8 cellular contexts compared by ENCODE assay signal in genomic region chr20:62707981-62708521, GRCh38. TPM values are rescaled to one million over a fixed set of nuclear protein-coding genes. Genes with fewer than 3 reads are reported as not detected.
DNase-seq lines count a peak whose midpoint lies in the region; ATAC-seq and TF ChIP-seq lines count a peak whose summit lies in the region.

No MANE protein-coding gene starts in this region.

- BruUV-seq in Caco-2 (replicated peaks; lab: Mats Ljungman, UMichigan) (no TSS peak), IMR-90 (replicated peaks; lab: Mats Ljungman, UMichigan) (no TSS peak)

- dilution Hi-C loops in IMR-90 (cut with HindIII; ENCODE audit: low sequenced_read_pairs, unreplicated experiment), result no loop called here

- H4K20me1 ChIP-seq in IMR-90 (ENCODE audit: insufficient read depth, low read length), result peaks cover 7% of the 10 kb centered on the region; the same call in 1 of the 2 replicates

- no peak overlapping the region for H2BK15ac ChIP-seq in IMR-90 (ENCODE audit: low read depth, low read length)

- H3K56ac ChIP-seq in IMR-90 (ENCODE audit: extremely low read depth, insufficient read depth, low read length), result no peak overlapping the region

- H3K9me3 ChIP-seq in Caco-2, result no peaks in the 10 kb centered on the region
- no peaks in the 10 kb centered on the region for H3K9me3 ChIP-seq in IMR-90 (ENCODE audit: control insufficient read depth, insufficient read depth, low read length)
- no peaks in the 10 kb centered on the region for H3K9me3 ChIP-seq in mesodermal cell (ENCODE audit: control insufficient read depth, low read length)
- H3K9me3 ChIP-seq in gastroesophageal sphincter, result no peaks in the 10 kb centered on the region

- H3K4me1 ChIP-seq in Caco-2, result 0 out of 2 replicates have a peak, but pooled peaks cover 7% of the 10 kb centered on the region
- peaks cover 14% of the 10 kb centered on the region for H3K4me1 ChIP-seq in IMR-90 (ENCODE audit: control insufficient read depth, insufficient read depth, low read length)
- peaks cover 13% of the 10 kb centered on the region for H3K4me1 ChIP-seq in mesodermal cell (ENCODE audit: control insufficient read depth, insufficient read depth, low read length, poor library complexity, severe bottlenecking)
- H3K4me1 ChIP-seq in gastroesophageal sphincter, result peaks cover 0 to 54% (median 11%) of the 10 kb centered on the region in 3 donors

- intact Hi-C loops in Caco-2 (cut with micrococcal nuclease; ENCODE audit: unreplicated experiment) (no loop called here), IMR-90 (cut with micrococcal nuclease) (no loop called here)

- POLR2A ChIA-PET in Caco-2 (lab: Charles Lee), result no interaction called here
- POLR2A ChIA-PET in IMR-90 (lab: Charles Lee; ENCODE audit: unreplicated experiment), result no interaction called here

- no peak overlapping the region for H4K8ac ChIP-seq in IMR-90 (ENCODE audit: low read depth in 2 of 2, low read length in 2 of 2)

- H3K18ac ChIP-seq in IMR-90 (ENCODE audit: low read depth, low read length), result no peak overlapping the region

- H3K14ac ChIP-seq in IMR-90 (replicated peaks; ENCODE audit: low read depth, low read length), result no peak overlapping the region

- H3K27ac Mint-ChIP-seq in Caco-2 (ENCODE audit: unreplicated experiment), result no peak overlapping the region

- in situ Hi-C loops in IMR-90 (cut with MboI; ENCODE audit: low sequenced_read_pairs), result no loop called here

- no peak for TF ChIP-seq RAD21 in IMR-90 (IDR thresholded peaks at IDR 0.05; ENCODE audit: low read length)

- no peak for TF ChIP-seq EP300 in gastroesophageal sphincter (IDR thresholded peaks at IDR 0.05)

- no peak overlapping the region for H4K5ac ChIP-seq in IMR-90 (ENCODE audit: low read depth, low read length)

- no peak overlapping the region for H4K91ac ChIP-seq in IMR-90 (ENCODE audit: insufficient read depth, low read depth, low read length)

- no peak overlapping the region for H2BK20ac ChIP-seq in IMR-90 (ENCODE audit: low read depth, low read length)

- DNase-seq in Caco-2 (peak in 1 of 2 experiments; percentile 71), IMR-90 (no peak), NCI-H2029 (lab: John Stamatoyannopoulos, UW) (no peak), NCI-H128 (lab: John Stamatoyannopoulos, UW; ENCODE audit: unreplicated experiment) (no peak)
- DNase-seq in activated T-cell treated with anti-CD3 and anti-CD28 coated beads, Interleukin-2, amount 50 U/mL, for 1 hour, result peak; percentile 42

- H2AK5ac ChIP-seq in IMR-90 (ENCODE audit: low read depth, low read length), result no peak overlapping the region; the same call in 1 of the 2 replicates

- H3K23ac ChIP-seq in IMR-90 (ENCODE audit: low read depth, low read length), result no peak overlapping the region

- H3K9me3 Mint-ChIP-seq in Caco-2 (ENCODE audit: unreplicated experiment), result no peaks in the 10 kb centered on the region

- H3K36me3 Mint-ChIP-seq in Caco-2 (ENCODE audit: insufficient read depth, unreplicated experiment), result no peaks in the 10 kb centered on the region

- H3K9me1 ChIP-seq in IMR-90 (ENCODE audit: insufficient read depth, low read length), result peaks cover 23% of the 10 kb centered on the region

- CTCF ChIA-PET in Caco-2 (lab: Charles Lee), result interaction anchor here (0.6 to 2.3 kb wide), 7 partner anchors 10 to 90 kb away, joined by 3 to 9 read pairs (median 5); no protein-coding TSS in a partner anchor
- CTCF ChIA-PET in IMR-90 (lab: Yijun Ruan, JAX), result interaction anchor here (1.0 to 1.2 kb wide), 2 partner anchors 22 to 83 kb away, joined by 3 read pairs; no protein-coding TSS in a partner anchor

- no peak overlapping the region for H3K27ac ChIP-seq in IMR-90 (ENCODE audit: insufficient read depth, low read length)
- H3K27ac ChIP-seq in mesodermal cell (ENCODE audit: low read depth, low read length, severe bottlenecking), result no peak overlapping the region
- no peak overlapping the region for H3K27ac ChIP-seq in gastroesophageal sphincter

- no peak overlapping the region for H3K4me3 ChIP-seq in Caco-2 (ENCODE audit: low read depth, low read length)
- H3K4me3 ChIP-seq in IMR-90 (ENCODE audit: insufficient read depth, low read depth, low read length), result no peak overlapping the region
- H3K4me3 ChIP-seq in mesodermal cell (ENCODE audit: extremely low read depth, insufficient read depth, low read length, poor library complexity, severe bottlenecking), result peak overlapping the region; percentile 14
- H3K4me3 ChIP-seq in gastroesophageal sphincter, result peak overlapping the region in 1 of 2 donors; percentile 28

- TF ChIP-seq POLR2A in IMR-90 (IDR thresholded peaks at IDR 0.05; ENCODE audit: low read depth, low read length) (no peak), gastroesophageal sphincter (IDR thresholded peaks at IDR 0.05) (no peak)

- H3K27me3 Mint-ChIP-seq in Caco-2 (ENCODE audit: insufficient read depth, unreplicated experiment), result peaks cover 39% of the 10 kb centered on the region

- no peaks in the 10 kb centered on the region for H3K4me1 Mint-ChIP-seq in Caco-2 (ENCODE audit: low read depth, unreplicated experiment)

- TF ChIP-seq CTCF in Caco-2 (IDR thresholded peaks at IDR 0.05; ENCODE audit: insufficient read depth in 1 of 2, low read depth in 1 of 2, low read length in 1 of 2, severe bottlenecking in 1 of 2, unreplicated experiment in 1 of 2) (peak; percentile 57 to 83), IMR-90 (conservative IDR thresholded peaks at IDR 0.05; ENCODE audit: low read depth, low read length) (peak; percentile 16; the same call in 1 of the 2 replicates), gastroesophageal sphincter (IDR thresholded peaks at IDR 0.05) (no peak)

- no peak overlapping the region for H2BK5ac ChIP-seq in IMR-90 (ENCODE audit: low read depth, low read length, poor library complexity, severe bottlenecking)

- no peak overlapping the region for H3K4me3 Mint-ChIP-seq in Caco-2 (ENCODE audit: unreplicated experiment)

- H2AFZ ChIP-seq in IMR-90 (replicated peaks; ENCODE audit: low read length, poor library complexity), result peak overlapping the region; percentile 84

- peaks cover 4% of the 10 kb centered on the region for H3K27me3 ChIP-seq in Caco-2 (replicated peaks; ENCODE audit: control insufficient read depth, insufficient read depth, low read length)
- H3K27me3 ChIP-seq in IMR-90 (ENCODE audit: control insufficient read depth, insufficient read depth, low read length), result peaks cover 33% of the 10 kb centered on the region; the same call in 1 of the 2 replicates
- H3K27me3 ChIP-seq in gastroesophageal sphincter, result peaks cover 52% of the 10 kb centered on the region

- no peak overlapping the region for H3K4ac ChIP-seq in IMR-90 (ENCODE audit: low read depth, low read length)

- H2AK9ac ChIP-seq in IMR-90 (replicated peaks; ENCODE audit: low read depth, low read length, poor library complexity), result peak overlapping the region; percentile 61

- H3K4me2 ChIP-seq in IMR-90 (ENCODE audit: low read depth, low read length), result no peak overlapping the region

- no peaks in the 10 kb centered on the region for H3K79me1 ChIP-seq in IMR-90 (ENCODE audit: low read depth in 1 of 2, low read length in 2 of 2)

- no peak for ATAC-seq in IMR-90 (ENCODE audit: low read depth)
- ATAC-seq in GM21423 (IDR thresholded peaks at IDR 0.05; ENCODE audit: unreplicated experiment), result no peak
- no peak for ATAC-seq in gastroesophageal sphincter

- no peak overlapping the region for H3K9ac ChIP-seq in IMR-90 (ENCODE audit: low read depth, low read length)

- WGBS in IMR-90 (ENCODE audit: extremely low coverage in 2 of 2, insufficient read length in 1 of 2), 2 experiments, result 17% methylated on average over 2 of the region's 19 CpGs; no CpG with 5 or more reads in 1 of the 2 experiments
- WGBS in mesodermal cell (ENCODE audit: insufficient coverage in 2 of 2), 2 experiments, result 4 to 12% methylated on average over 7 to 9 of the region's 19 CpGs
- WGBS in gastroesophageal sphincter (ENCODE audit: low coverage in 1 of 2), 2 donors, result no CpG with 5 or more reads among the region's 19 CpGs

- H2BK120ac ChIP-seq in IMR-90 (ENCODE audit: low read depth, low read length), result no peak overlapping the region

- no peaks in the 10 kb centered on the region for H3K36me3 ChIP-seq in Caco-2 (ENCODE audit: control insufficient read depth, insufficient read depth, low read length)
- no peaks in the 10 kb centered on the region for H3K36me3 ChIP-seq in IMR-90 (ENCODE audit: control insufficient read depth, insufficient read depth, low read length)
- H3K36me3 ChIP-seq in mesodermal cell (ENCODE audit: control insufficient read depth, insufficient read depth, low read length), result no peaks in the 10 kb centered on the region
- H3K36me3 ChIP-seq in gastroesophageal sphincter, result no peaks in the 10 kb centered on the region

TF ChIP-seq in IMR-90, 13 proteins besides CTCF, POLR2A, EP300 and RAD21 (continues in another document):
- TF ChIP-seq FOS (IDR thresholded peaks at IDR 0.05; ENCODE audit: low read depth, low read length) (no peak), RCOR1 (IDR thresholded peaks at IDR 0.05; ENCODE audit: insufficient replicate concordance, low read length) (no peak), MAZ (IDR thresholded peaks at IDR 0.05; ENCODE audit: borderline replicate concordance, low read depth, low read length) (no peak), CHD1 (IDR thresholded peaks at IDR 0.05; ENCODE audit: low read depth, low read length) (no peak)
- TF ChIP-seq, protein P1, sequence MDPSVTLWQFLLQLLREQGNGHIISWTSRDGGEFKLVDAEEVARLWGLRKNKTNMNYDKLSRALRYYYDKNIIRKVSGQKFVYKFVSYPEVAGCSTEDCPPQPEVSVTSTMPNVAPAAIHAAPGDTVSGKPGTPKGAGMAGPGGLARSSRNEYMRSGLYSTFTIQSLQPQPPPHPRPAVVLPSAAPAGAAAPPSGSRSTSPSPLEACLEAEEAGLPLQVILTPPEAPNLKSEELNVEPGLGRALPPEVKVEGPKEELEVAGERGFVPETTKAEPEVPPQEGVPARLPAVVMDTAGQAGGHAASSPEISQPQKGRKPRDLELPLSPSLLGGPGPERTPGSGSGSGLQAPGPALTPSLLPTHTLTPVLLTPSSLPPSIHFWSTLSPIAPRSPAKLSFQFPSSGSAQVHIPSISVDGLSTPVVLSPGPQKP (IDR thresholded peaks at IDR 0.05; ENCODE audit: borderline replicate concordance, low read depth, low read length), result no peak
- TF ChIP-seq, protein P2, sequence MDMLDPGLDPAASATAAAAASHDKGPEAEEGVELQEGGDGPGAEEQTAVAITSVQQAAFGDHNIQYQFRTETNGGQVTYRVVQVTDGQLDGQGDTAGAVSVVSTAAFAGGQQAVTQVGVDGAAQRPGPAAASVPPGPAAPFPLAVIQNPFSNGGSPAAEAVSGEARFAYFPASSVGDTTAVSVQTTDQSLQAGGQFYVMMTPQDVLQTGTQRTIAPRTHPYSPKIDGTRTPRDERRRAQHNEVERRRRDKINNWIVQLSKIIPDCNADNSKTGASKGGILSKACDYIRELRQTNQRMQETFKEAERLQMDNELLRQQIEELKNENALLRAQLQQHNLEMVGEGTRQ (IDR thresholded peaks at IDR 0.05; ENCODE audit: low read depth, low read length), result no peak

RNA-seq across cellular contexts. Expression of gene NTSR1, which starts 0.6 kb away (rescaled TPM):
- total RNA-seq in Caco-2 (2022) (0.14 and 0.16 TPM in 2 replicates), IMR-90 (2012; rRNA removed) (0.54 and 0.56 TPM in 2 replicates), gastroesophageal sphincter (under 1 TPM; 0.13 to 0.85 (median 0.19) TPM)
- polyA plus RNA-seq in IMR-90 (2012; rRNA removed), result 1.8 and 2.3 TPM in 2 replicates
- 1.1 and 1.9 TPM in 2 replicates for polyA plus RNA-seq in IMR-90 (2012; cell fraction: cytosol; rRNA removed)
- 1.2 and 2.9 TPM in 2 replicates for polyA plus RNA-seq in IMR-90 (2012; cell fraction: nucleus; rRNA removed; ENCODE audit: low replicate concordance)
- polyA plus RNA-seq in mesodermal cell (2013, experiment 1 of 2), result 1.1 TPM
- 0.86 TPM for polyA plus RNA-seq in mesodermal cell (2013, experiment 2 of 2)

Comparison
In these comparisons a context has a peak if more than half of its experiments do, and no peak if none do; other contexts are left out.
1. CTCF ChIP-seq: peak in Caco-2 (2 of 2) and IMR-90 (single experiment); none in gastroesophageal sphincter (0 of 4).